1 cellular context compared by ENCODE assay signal in the genomic region with DNA sequence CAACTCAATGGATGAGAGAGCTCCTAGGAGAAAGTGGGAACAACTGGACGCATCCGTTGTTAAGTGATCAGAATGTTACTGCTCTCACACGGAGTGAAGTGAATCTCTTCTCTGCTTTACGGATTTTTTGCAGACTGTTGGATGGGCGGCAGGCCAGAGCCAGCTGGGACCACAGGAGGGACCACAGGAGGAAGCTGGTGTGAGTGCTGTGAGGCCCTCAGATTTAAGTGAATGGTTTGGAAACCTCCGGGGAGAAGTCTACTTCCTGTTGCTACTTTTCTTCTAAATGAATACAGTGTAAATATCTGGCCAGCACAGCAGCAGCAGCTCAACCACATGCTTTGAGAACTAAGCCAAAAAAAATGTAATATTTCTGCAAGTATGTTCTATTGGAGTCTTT.
TF ChIP-seq lines count a peak whose summit lies in the region.

No MANE protein-coding gene starts in this region.

TF ChIP-seq in HepG2, 621 proteins besides CTCF, POLR2A, EP300 and RAD21:
- no peak for TF ChIP-seq ZNF562 (CRISPR knock-in tag; IDR thresholded peaks at IDR 0.05; ENCODE audit: borderline replicate concordance)
- TF ChIP-seq TEAD2 (CRISPR knock-in tag; IDR thresholded peaks at IDR 0.05): no peak
- no peak for TF ChIP-seq ZNF496 (CRISPR knock-in tag; IDR thresholded peaks at IDR 0.05; ENCODE audit: insufficient replicate concordance)
- TF ChIP-seq ZFP36 (IDR thresholded peaks at IDR 0.05; ENCODE audit: borderline replicate concordance, low read depth, low read length, partially characterized antibody): no peak
- no peak for TF ChIP-seq NR2C2 (CRISPR knock-in tag; IDR thresholded peaks at IDR 0.05; ENCODE audit: borderline replicate concordance)
- no peak for TF ChIP-seq FOXM1 (CRISPR knock-in tag; IDR thresholded peaks at IDR 0.05)
- TF ChIP-seq ZNF296 (CRISPR knock-in tag; conservative IDR thresholded peaks at IDR 0.05): no peak
- no peak for TF ChIP-seq HDAC1 (CRISPR knock-in tag; IDR thresholded peaks at IDR 0.05)
- no peak for TF ChIP-seq ARID2 (CRISPR knock-in tag; IDR thresholded peaks at IDR 0.05; ENCODE audit: borderline replicate concordance)
- TF ChIP-seq, protein P1, sequence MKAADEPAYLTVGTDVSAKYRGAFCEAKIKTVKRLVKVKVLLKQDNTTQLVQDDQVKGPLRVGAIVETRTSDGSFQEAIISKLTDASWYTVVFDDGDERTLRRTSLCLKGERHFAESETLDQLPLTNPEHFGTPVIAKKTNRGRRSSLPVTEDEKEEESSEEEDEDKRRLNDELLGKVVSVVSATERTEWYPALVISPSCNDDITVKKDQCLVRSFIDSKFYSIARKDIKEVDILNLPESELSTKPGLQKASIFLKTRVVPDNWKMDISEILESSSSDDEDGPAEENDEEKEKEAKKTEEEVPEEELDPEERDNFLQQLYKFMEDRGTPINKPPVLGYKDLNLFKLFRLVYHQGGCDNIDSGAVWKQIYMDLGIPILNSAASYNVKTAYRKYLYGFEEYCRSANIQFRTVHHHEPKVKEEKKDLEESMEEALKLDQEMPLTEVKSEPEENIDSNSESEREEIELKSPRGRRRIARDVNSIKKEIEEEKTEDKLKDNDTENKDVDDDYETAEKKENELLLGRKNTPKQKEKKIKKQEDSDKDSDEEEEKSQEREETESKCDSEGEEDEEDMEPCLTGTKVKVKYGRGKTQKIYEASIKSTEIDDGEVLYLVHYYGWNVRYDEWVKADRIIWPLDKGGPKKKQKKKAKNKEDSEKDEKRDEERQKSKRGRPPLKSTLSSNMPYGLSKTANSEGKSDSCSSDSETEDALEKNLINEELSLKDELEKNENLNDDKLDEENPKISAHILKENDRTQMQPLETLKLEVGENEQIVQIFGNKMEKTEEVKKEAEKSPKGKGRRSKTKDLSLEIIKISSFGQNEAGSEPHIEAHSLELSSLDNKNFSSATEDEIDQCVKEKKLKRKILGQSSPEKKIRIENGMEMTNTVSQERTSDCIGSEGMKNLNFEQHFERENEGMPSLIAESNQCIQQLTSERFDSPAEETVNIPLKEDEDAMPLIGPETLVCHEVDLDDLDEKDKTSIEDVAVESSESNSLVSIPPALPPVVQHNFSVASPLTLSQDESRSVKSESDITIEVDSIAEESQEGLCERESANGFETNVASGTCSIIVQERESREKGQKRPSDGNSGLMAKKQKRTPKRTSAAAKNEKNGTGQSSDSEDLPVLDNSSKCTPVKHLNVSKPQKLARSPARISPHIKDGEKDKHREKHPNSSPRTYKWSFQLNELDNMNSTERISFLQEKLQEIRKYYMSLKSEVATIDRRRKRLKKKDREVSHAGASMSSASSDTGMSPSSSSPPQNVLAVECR (CRISPR knock-in tag; IDR thresholded peaks at IDR 0.05; ENCODE audit: borderline replicate concordance): no peak
- TF ChIP-seq ZNF530 (CRISPR knock-in tag; IDR thresholded peaks at IDR 0.05; ENCODE audit: low read depth): no peak
- no peak for TF ChIP-seq THAP11 (CRISPR knock-in tag; IDR thresholded peaks at IDR 0.05)
- no peak for TF ChIP-seq NR3C1 (CRISPR knock-in tag; IDR thresholded peaks at IDR 0.05)
- no peak for TF ChIP-seq ZNF737 (CRISPR knock-in tag; IDR thresholded peaks at IDR 0.05; ENCODE audit: borderline replicate concordance)
- TF ChIP-seq, protein P2, sequence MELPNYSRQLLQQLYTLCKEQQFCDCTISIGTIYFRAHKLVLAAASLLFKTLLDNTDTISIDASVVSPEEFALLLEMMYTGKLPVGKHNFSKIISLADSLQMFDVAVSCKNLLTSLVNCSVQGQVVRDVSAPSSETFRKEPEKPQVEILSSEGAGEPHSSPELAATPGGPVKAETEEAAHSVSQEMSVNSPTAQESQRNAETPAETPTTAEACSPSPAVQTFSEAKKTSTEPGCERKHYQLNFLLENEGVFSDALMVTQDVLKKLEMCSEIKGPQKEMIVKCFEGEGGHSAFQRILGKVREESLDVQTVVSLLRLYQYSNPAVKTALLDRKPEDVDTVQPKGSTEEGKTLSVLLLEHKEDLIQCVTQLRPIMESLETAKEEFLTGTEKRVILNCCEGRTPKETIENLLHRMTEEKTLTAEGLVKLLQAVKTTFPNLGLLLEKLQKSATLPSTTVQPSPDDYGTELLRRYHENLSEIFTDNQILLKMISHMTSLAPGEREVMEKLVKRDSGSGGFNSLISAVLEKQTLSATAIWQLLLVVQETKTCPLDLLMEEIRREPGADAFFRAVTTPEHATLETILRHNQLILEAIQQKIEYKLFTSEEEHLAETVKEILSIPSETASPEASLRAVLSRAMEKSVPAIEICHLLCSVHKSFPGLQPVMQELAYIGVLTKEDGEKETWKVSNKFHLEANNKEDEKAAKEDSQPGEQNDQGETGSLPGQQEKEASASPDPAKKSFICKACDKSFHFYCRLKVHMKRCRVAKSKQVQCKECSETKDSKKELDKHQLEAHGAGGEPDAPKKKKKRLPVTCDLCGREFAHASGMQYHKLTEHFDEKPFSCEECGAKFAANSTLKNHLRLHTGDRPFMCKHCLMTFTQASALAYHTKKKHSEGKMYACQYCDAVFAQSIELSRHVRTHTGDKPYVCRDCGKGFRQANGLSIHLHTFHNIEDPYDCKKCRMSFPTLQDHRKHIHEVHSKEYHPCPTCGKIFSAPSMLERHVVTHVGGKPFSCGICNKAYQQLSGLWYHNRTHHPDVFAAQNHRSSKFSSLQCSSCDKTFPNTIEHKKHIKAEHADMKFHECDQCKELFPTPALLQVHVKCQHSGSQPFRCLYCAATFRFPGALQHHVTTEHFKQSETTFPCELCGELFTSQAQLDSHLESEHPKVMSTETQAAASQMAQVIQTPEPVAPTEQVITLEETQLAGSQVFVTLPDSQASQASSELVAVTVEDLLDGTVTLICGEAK (IDR thresholded peaks at IDR 0.05): no peak
- TF ChIP-seq, protein P2 (CRISPR knock-in tag; IDR thresholded peaks at IDR 0.05): no peak
